8 cellular contexts compared by ENCODE assay signal in genomic region chr15:90004671-90005070, GRCh38.
DNase-seq lines count a peak whose midpoint lies in the region; ATAC-seq lines count a peak whose summit lies in the region.

No MANE protein-coding gene starts in this region.

- peaks cover 28% of the 10 kb centered on the region for H3K4me1 ChIP-seq in adipocyte (ENCODE audit: control insufficient read depth, insufficient read depth, low read length)

- no peaks in the 10 kb centered on the region for H3K27me3 ChIP-seq in adipocyte (replicated peaks; ENCODE audit: control insufficient read depth, insufficient read depth, low read length)

- no peaks in the 10 kb centered on the region for H3K36me3 ChIP-seq in adipocyte (ENCODE audit: control insufficient read depth, insufficient read depth, low read length, severe bottlenecking)

- H3K4me3 ChIP-seq in adipocyte (ENCODE audit: low read length): peak overlapping the region; percentile 40

- no peak for ATAC-seq in GM21390 (IDR thresholded peaks at IDR 0.05; ENCODE audit: unreplicated experiment)

- peak overlapping the region; percentile 69 for H3K9ac ChIP-seq in adipocyte (ENCODE audit: low read length)

- H3K9me3 ChIP-seq in adipocyte (ENCODE audit: control insufficient read depth, low read length): no peaks in the 10 kb centered on the region

- DNase-seq in activated CD8-positive, alpha-beta memory T cell treated with anti-CD3 and anti-CD28 coated beads, Interleukin-2, amount 50 U/mL, for 48 hours: peak; percentile 62
- no peak for DNase-seq in activated CD8-positive, alpha-beta memory T cell treated with anti-CD3 and anti-CD28 coated beads, Interleukin-2, amount 50 U/mL, for 4 hours
- DNase-seq in adipocyte (ENCODE audit: low read depth) (peak; percentile 94), iris pigment epithelial cell (ENCODE audit: low read depth) (peak; percentile 98), NCI-H2227 treated with DMSO at 0.1 percent for 48 hours (lab: John Stamatoyannopoulos, UW) (no peak)
- DNase-seq in stimulated activated CD4-positive, alpha-beta T cell treated with anti-CD3 and anti-CD28 coated beads, Interleukin-15, amount 100 ng/mL, for 48 hours (ENCODE audit: low read depth in 2 of 2): peak; percentile 49 to 52
- no peak for DNase-seq in activated CD8-positive, alpha-beta memory T cell treated with anti-CD3 and anti-CD28 coated beads for 24 hours

Comparison
In these comparisons a context has a peak if more than half of its experiments do, and no peak if none do; other contexts are left out.
1. DNase-seq: peak in activated CD8-positive, alpha-beta memory T cell treated with anti-CD3 and anti-CD28 coated beads, Interleukin-2, amount 50 U/mL, for 48 hours (single experiment), adipocyte (single experiment), iris pigment epithelial cell (single experiment) and stimulated activated CD4-positive, alpha-beta T cell treated with anti-CD3 and anti-CD28 coated beads, Interleukin-15, amount 100 ng/mL, for 48 hours (2 of 2); none in activated CD8-positive, alpha-beta memory T cell treated with anti-CD3 and anti-CD28 coated beads, Interleukin-2, amount 50 U/mL, for 4 hours (single experiment), NCI-H2227 treated with DMSO at 0.1 percent for 48 hours (single experiment) and activated CD8-positive, alpha-beta memory T cell treated with anti-CD3 and anti-CD28 coated beads for 24 hours (single experiment).